ENCODE assay signal across 1 cellular context in genomic region chr6:44217332-44218143, GRCh38.
TF ChIP-seq lines count a peak whose summit lies in the region.

No MANE protein-coding gene starts in this region.

TF ChIP-seq in HepG2, 621 proteins besides CTCF, POLR2A, EP300 and RAD21 (continued from another document and continues in another):
- TF ChIP-seq PRDM10 (CRISPR knock-in tag; IDR thresholded peaks at IDR 0.05; ENCODE audit: low read depth): no peak
- no peak for TF ChIP-seq ZBED4 (CRISPR knock-in tag; IDR thresholded peaks at IDR 0.05; ENCODE audit: borderline replicate concordance)
- no peak for TF ChIP-seq SNRNP70 (IDR thresholded peaks at IDR 0.05; ENCODE audit: low read depth, low read length)
- TF ChIP-seq MTERF4 (CRISPR knock-in tag; IDR thresholded peaks at IDR 0.05): peak; percentile 79; the same call in 1 of the 2 replicates
- TF ChIP-seq ZNF772 (CRISPR knock-in tag; IDR thresholded peaks at IDR 0.05): peak; percentile 15; the same call in 1 of the 2 replicates
- TF ChIP-seq CHD2 (IDR thresholded peaks at IDR 0.05; ENCODE audit: low read depth, low read length): no peak
- no peak for TF ChIP-seq ZNF598 (CRISPR knock-in tag; IDR thresholded peaks at IDR 0.05; ENCODE audit: borderline replicate concordance)
- no peak for TF ChIP-seq THYN1 (CRISPR knock-in tag; IDR thresholded peaks at IDR 0.05; ENCODE audit: borderline replicate concordance, low read depth)
- no peak for TF ChIP-seq ZNF614 (CRISPR knock-in tag; IDR thresholded peaks at IDR 0.05; ENCODE audit: borderline replicate concordance)
- TF ChIP-seq SPEN (CRISPR knock-in tag; IDR thresholded peaks at IDR 0.05; ENCODE audit: low read depth): no peak
- no peak for TF ChIP-seq ZNF790 (CRISPR knock-in tag; IDR thresholded peaks at IDR 0.05; ENCODE audit: borderline replicate concordance)
- TF ChIP-seq GMEB1 (CRISPR knock-in tag; IDR thresholded peaks at IDR 0.05; ENCODE audit: borderline replicate concordance): no peak
- no peak for TF ChIP-seq KIAA2018 (CRISPR knock-in tag; IDR thresholded peaks at IDR 0.05; ENCODE audit: borderline replicate concordance)
- TF ChIP-seq ZXDC (CRISPR knock-in tag; IDR thresholded peaks at IDR 0.05): no peak
- no peak for TF ChIP-seq SNAPC4 (CRISPR knock-in tag; IDR thresholded peaks at IDR 0.05)
